In genomic region chr18:23819005-23819404, GRCh38 we compare ENCODE assay signal across 28 cellular contexts.
"Had no signal": no experiment of that assay in that cellular context is flagged by ENCODE, and none has a peak within 500 bp of the region (broad histone marks: within the 10 kb centered on the region; RNA-seq: fewer than 3 reads in every experiment).

No MANE protein-coding gene starts in this region.

- H3K4me3 ChIP-seq: adrenal gland, breast epithelium, cardiac muscle cell, colonic mucosa, gastroesophageal sphincter, heart right ventricle had no signal

- DNase-seq: activated CD4-positive, alpha-beta memory T cell treated with anti-CD3 and anti-CD28 coated beads for 36 hours; activated CD4-positive, alpha-beta T cell treated with anti-CD3 and anti-CD28 coated beads for 36 hours; activated CD4-positive, alpha-beta T cell treated with anti-CD3 and anti-CD28 coated beads, Interleukin-2, amount 10 ng/mL, durations not matched to agents 24 days and 14 days; activated CD4-positive, CD25-positive, alpha-beta regulatory T cell; activated CD4-positive, CD25-positive, alpha-beta regulatory T cell treated with anti-CD3 and anti-CD28 coated beads, Interleukin-2, amount 50 U/mL, for 72 hours; activated CD8-positive, alpha-beta memory T cell treated with anti-CD3 and anti-CD28 coated beads, Interleukin-2, amount 50 U/mL, for 48 hours; activated effector memory CD4-positive, alpha-beta T cell treated with Interleukin-2 at 50 U/mL for 16 hours; activated gamma-delta T cell treated with Interleukin-2 at 50 U/mL for 16 hours; activated naive CD4-positive, alpha-beta T cell treated with Interleukin-2 at 50 U/mL for 16 hours; activated naive CD8-positive, alpha-beta T cell treated with anti-CD3 and anti-CD28 coated beads for 36 hours; activated naive CD8-positive, alpha-beta T cell treated with anti-CD3 and anti-CD28 coated beads, Interleukin-2, amount 50 U/mL, for 24 hours; activated T-cell treated with anti-CD3 and anti-CD28 coated beads for 4 hours; activated T-cell treated with anti-CD3 and anti-CD28 coated beads, Interleukin-2, amount 50 U/mL, for 24 hours; adrenal gland; amygdala; aorta; central memory CD4-positive, alpha-beta T cell; cerebellar nuclear complex; colonic mucosa; effector CD8-positive, alpha-beta T cell; foreskin keratinocyte; heart right ventricle; T-helper 2 cell had no signal

- H3K27ac ChIP-seq: adrenal gland, breast epithelium, cardiac muscle cell, colonic mucosa, foreskin keratinocyte, gastroesophageal sphincter, heart right ventricle had no signal

- H3K4me1 ChIP-seq: breast epithelium, colonic mucosa had no signal

- H3K9me3 ChIP-seq: adrenal gland, breast epithelium, colonic mucosa, gastroesophageal sphincter, heart right ventricle had no signal

- ATAC-seq: activated CD4-positive, alpha-beta T cell treated with anti-CD3 and anti-CD28 coated beads for 36 hours; activated naive CD8-positive, alpha-beta T cell treated with anti-CD3 and anti-CD28 coated beads, Interleukin-2, amount 50 U/mL, for 24 hours; activated T-helper 17 cell treated with anti-CD3 and anti-CD28 coated beads, Interleukin-2, amount 50 U/mL, for 72 hours; esophagus mucosa; foreskin keratinocyte; gastroesophageal sphincter; heart right ventricle had no signal

- H3K36me3 ChIP-seq: adrenal gland, breast epithelium, cardiac muscle cell, colonic mucosa, gastroesophageal sphincter had no signal

- H3K27me3 ChIP-seq: adrenal gland, breast epithelium, cardiac muscle cell, colonic mucosa, foreskin keratinocyte, gastroesophageal sphincter, heart right ventricle had no signal
